Comparison of ENCODE assay signal across 9 cellular contexts in genomic region chr15:80309769-80310384, GRCh38. TPM values are rescaled to one million over a fixed set of nuclear protein-coding genes. Genes with fewer than 3 reads are reported as not detected.
DNase-seq lines count a peak whose midpoint lies in the region; ATAC-seq and TF ChIP-seq lines count a peak whose summit lies in the region.
"Had no signal": no experiment of that assay in that cellular context is flagged by ENCODE, and none has a peak within 500 bp of the region (broad histone marks: within the 10 kb centered on the region; RNA-seq: fewer than 3 reads in every experiment).

No MANE protein-coding gene starts in this region.

- ATAC-seq in GM18502 (IDR thresholded peaks at IDR 0.05; ENCODE audit: poor library complexity, unreplicated experiment) (no peak), HG02588 (IDR thresholded peaks at IDR 0.05; ENCODE audit: unreplicated experiment) (no peak), GM19328 (IDR thresholded peaks at IDR 0.05; ENCODE audit: unreplicated experiment) (no peak)
- no peak for ATAC-seq in natural killer cell treated with Interleukin-12 subunit alpha and Interleukin-12 subunit beta and Interleukin-15 and Interleukin-18, amount 100 ng/mL, for 72 hours

- in situ Hi-C loops in G401 (cut with HindIII; ENCODE audit: low sequenced_read_pairs) = no loop called here

- H3K27ac ChIP-seq in dorsolateral prefrontal cortex = no peak overlapping the region
- H3K27ac ChIP-seq: HL-60 had no signal

- peak in 41 of 56 donors; percentile 15 to 56 (median 37) for TF ChIP-seq CTCF in dorsolateral prefrontal cortex (IDR thresholded peaks at IDR 0.05 in 54 of 56, conservative IDR thresholded peaks at IDR 0.05 in 2 of 56; ENCODE audit: low read depth in 1 of 56, partially characterized antibody in 56 of 56)

- peaks cover 0 to 9% (median 0%) of the 10 kb centered on the region in 45 donors for H3K27me3 ChIP-seq in dorsolateral prefrontal cortex

- intact Hi-C loops in dorsolateral prefrontal cortex (cut with DNase I) = no loop called here

- H3K36me3 Mint-ChIP-seq in natural killer cell treated with Interleukin-12 subunit alpha and Interleukin-12 subunit beta and Interleukin-15 and Interleukin-18, amount 100 ng/mL, for 72 hours = no peaks in the 10 kb centered on the region

- H3K27ac Mint-ChIP-seq in natural killer cell treated with Interleukin-12 subunit alpha and Interleukin-12 subunit beta and Interleukin-15 and Interleukin-18, amount 100 ng/mL, for 72 hours = no peak overlapping the region

- no peaks in the 10 kb centered on the region for H3K4me1 Mint-ChIP-seq in natural killer cell treated with Interleukin-12 subunit alpha and Interleukin-12 subunit beta and Interleukin-15 and Interleukin-18, amount 100 ng/mL, for 72 hours (ENCODE audit: low read depth in 2 of 2)

- H3K4me3 ChIP-seq in dorsolateral prefrontal cortex = no peak overlapping the region

- H3K9me3 Mint-ChIP-seq in natural killer cell treated with Interleukin-12 subunit alpha and Interleukin-12 subunit beta and Interleukin-15 and Interleukin-18, amount 100 ng/mL, for 72 hours = no peaks in the 10 kb centered on the region

- H3K4me3 Mint-ChIP-seq in natural killer cell treated with Interleukin-12 subunit alpha and Interleukin-12 subunit beta and Interleukin-15 and Interleukin-18, amount 100 ng/mL, for 72 hours = no peak overlapping the region

- H3K27me3 Mint-ChIP-seq in natural killer cell treated with Interleukin-12 subunit alpha and Interleukin-12 subunit beta and Interleukin-15 and Interleukin-18, amount 100 ng/mL, for 72 hours = peaks cover 23 to 30% of the 10 kb centered on the region in 2 donors

- DNase-seq in G401 (ENCODE audit: low spot score) = peak; percentile 63
- peak; percentile 9 for DNase-seq in LoVo (ENCODE audit: low spot score)
- peak in 1 of 10 donors; percentile 37 for DNase-seq in dorsolateral prefrontal cortex
- peak; percentile 5 for DNase-seq in non-pigmented ciliary epithelial cell (ENCODE audit: low read depth)
- DNase-seq in natural killer cell treated with Interleukin-12 subunit alpha and Interleukin-12 subunit beta and Interleukin-15 and Interleukin-18, amount 100 ng/mL, for 72 hours (ENCODE audit: low spot score) = no peak

RNA-seq across cellular contexts. Expression of gene CTXND1, which starts 57.9 kb away (rescaled TPM):
- total RNA-seq in G401 (2014; rRNA removed; shearing (Covaris generic)) = not detected in 2 replicates
- total RNA-seq in dorsolateral prefrontal cortex = 10 to 100 TPM in 6 of 120 experiments, 1 to 10 TPM in 114; 1.7 to 13.0 (median 5.7) TPM
- total RNA-seq in natural killer cell treated with Interleukin-12 subunit alpha and Interleukin-12 subunit beta and Interleukin-15 and Interleukin-18, amount 100 ng/mL, for 72 hours = not detected
